ENCODE assay signal across 15 cellular contexts in the genomic region with DNA sequence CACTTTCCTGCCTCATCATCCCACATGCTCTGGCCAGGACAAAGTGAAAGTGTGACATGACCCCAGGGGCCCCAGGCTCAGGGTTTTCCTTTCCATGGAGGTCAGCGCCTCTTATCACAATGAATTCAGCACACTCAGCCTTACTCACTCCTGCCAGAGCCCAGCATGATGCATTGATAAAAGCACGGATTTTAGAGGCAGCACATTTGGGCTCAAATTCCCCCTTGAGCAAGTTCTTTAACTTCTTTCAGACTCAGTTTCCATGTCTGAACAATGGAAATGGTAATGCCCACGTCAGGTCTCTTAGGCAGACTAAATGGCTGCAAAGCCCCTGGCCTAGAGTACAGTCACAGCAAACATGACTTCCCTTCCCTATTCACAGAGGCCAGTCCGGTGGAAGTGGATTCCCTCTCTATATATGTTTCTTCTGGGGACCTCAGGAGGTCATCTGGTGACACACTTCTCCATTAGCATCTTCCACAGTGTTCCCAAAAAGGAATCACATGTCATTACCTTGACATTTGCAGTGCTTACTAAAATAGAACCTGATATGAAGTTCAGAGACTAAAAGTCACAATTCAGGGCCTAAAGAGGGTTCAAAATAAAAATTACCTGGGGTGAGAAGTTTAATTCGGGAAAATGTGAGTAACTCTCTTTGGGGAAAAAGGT. TPM values are rescaled to one million over a fixed set of nuclear protein-coding genes. Genes with fewer than 3 reads are reported as not detected.
DNase-seq lines count a peak whose midpoint lies in the region; ATAC-seq, FAIRE-seq and TF ChIP-seq lines count a peak whose summit lies in the region.
"Had no signal": no experiment of that assay in that cellular context is flagged by ENCODE, and none has a peak within 500 bp of the region (broad histone marks: within the 10 kb centered on the region; RNA-seq: fewer than 3 reads in every experiment).

No MANE protein-coding gene starts in this region.

- H3K4me1 ChIP-seq in BLaER1 treated with 17β-estradiol and CSF1 and Interleukin-3, amounts not matched to agents 10 nM and 100 nM = peaks cover 4 to 18% (median 13%) of the 10 kb centered on the region in 10 experiments; a peak in 17 of 20 replicates
- H3K4me1 ChIP-seq in Karpas-422 (ENCODE audit: low read length) = peaks cover 30% of the 10 kb centered on the region
- H3K4me1 ChIP-seq in keratinocyte (ENCODE audit: control insufficient read depth, extremely low read depth, insufficient read depth, low read length) = peaks cover 34% of the 10 kb centered on the region
- H3K4me1 ChIP-seq: prostate gland had no signal

- no peak overlapping the region for H3K27ac ChIP-seq in BLaER1 treated with 17β-estradiol and CSF1 and Interleukin-3, amounts not matched to agents 10 nM and 100 nM
- H3K27ac ChIP-seq in Karpas-422 (ENCODE audit: low read length) (no peak overlapping the region), keratinocyte (ENCODE audit: control insufficient read depth, insufficient read depth, low read length) (peak overlapping the region; percentile 72)
- H3K27ac ChIP-seq: coronary artery, prostate gland had no signal

- dilution Hi-C loops in keratinocyte (cut with MboI; ENCODE audit: extremely low pct_ligation_motif_present, low sequenced_read_pairs) = no loop called here

- H2AFZ ChIP-seq in Karpas-422 (ENCODE audit: low read length) (0 out of 2 replicates have a peak overlapping the region, but pooled peaks have one; percentile 60), keratinocyte (ENCODE audit: control insufficient read depth, low read length) (peak overlapping the region; percentile 74)

- no peaks in the 10 kb centered on the region for H4K20me1 ChIP-seq in BLaER1 treated with 17β-estradiol and CSF1 and Interleukin-3, amounts not matched to agents 10 nM and 100 nM
- H4K20me1 ChIP-seq in Karpas-422 (ENCODE audit: insufficient read depth, low read depth, low read length) (no peaks in the 10 kb centered on the region), keratinocyte (ENCODE audit: control insufficient read depth, extremely low read depth, insufficient read depth, low read length) (no peaks in the 10 kb centered on the region)

- no peaks in the 10 kb centered on the region for H3K9me3 ChIP-seq in BLaER1 treated with 17β-estradiol and CSF1 and Interleukin-3, amounts not matched to agents 10 nM and 100 nM (replicated peaks in 1 of 11)
- H3K9me3 ChIP-seq in Karpas-422 (ENCODE audit: low read length) (no peaks in the 10 kb centered on the region), keratinocyte (ENCODE audit: control insufficient read depth, low read depth, low read length) (no peaks in the 10 kb centered on the region)
- H3K9me3 ChIP-seq: prostate gland had no signal

- H3K4me2 ChIP-seq in BLaER1 treated with 17β-estradiol and CSF1 and Interleukin-3, amounts not matched to agents 10 nM and 100 nM = peak overlapping the region in 8 of 11 experiments; percentile 1 to 52 (median 24); a peak in 8 of 22 replicates
- H3K4me2 ChIP-seq in Karpas-422 (ENCODE audit: low read depth, low read length, poor library complexity, severe bottlenecking) (peak overlapping the region; percentile 12), keratinocyte (ENCODE audit: control insufficient read depth, extremely low read depth, insufficient read depth, low read depth, low read length) (peak overlapping the region; percentile 28)

- H3K4me3 ChIP-seq in BLaER1 treated with 17β-estradiol and CSF1 and Interleukin-3, amounts not matched to agents 10 nM and 100 nM = no peak overlapping the region
- H3K4me3 ChIP-seq in Karpas-422 (ENCODE audit: low read length) = no peak overlapping the region
- H3K4me3 ChIP-seq in bronchial epithelial cell (ENCODE audit: low read depth, low read length) = no peak overlapping the region
- peak overlapping the region in 1 of 3 experiments; percentile 5 for H3K4me3 ChIP-seq in keratinocyte (ENCODE audit: control insufficient read depth in 2 of 3, extremely low read depth in 1 of 3, insufficient read depth in 2 of 3, low read depth in 1 of 3, low read length in 3 of 3)
- H3K4me3 ChIP-seq: coronary artery, prostate gland had no signal

- no peaks in the 10 kb centered on the region for H3K9me1 ChIP-seq in keratinocyte (ENCODE audit: control insufficient read depth, extremely low read depth, insufficient read depth, low read length)

- no peaks in the 10 kb centered on the region for H3K9me2 ChIP-seq in Karpas-422 (replicated peaks; ENCODE audit: insufficient read depth, low read length)

- no peak for DNase-seq in Karpas-422
- peak; percentile 65 for DNase-seq in bronchial epithelial cell (ENCODE audit: low read depth)
- DNase-seq in keratinocyte (ENCODE audit: low read depth, low spot score) = no peak
- DNase-seq in NCI-H1436 treated with DMSO at 0.1 percent for 48 hours (lab: John Stamatoyannopoulos, UW) = no peak
- no peak for DNase-seq in UCSD-AML1 (lab: John Stamatoyannopoulos, UW; ENCODE audit: unreplicated experiment)
- DNase-seq: activated CD4-positive, CD25-positive, alpha-beta regulatory T cell treated with anti-CD3 and anti-CD28 coated beads, Interleukin-2, amount 50 U/mL, for 72 hours; NCI-H1092 treated with DMSO at 0.1 percent for 48 hours; NCI-H2227 treated with DMSO at 0.1 percent for 48 hours; SW 1271 had no signal

- ATAC-seq in HG03442 (IDR thresholded peaks at IDR 0.05; ENCODE audit: unreplicated experiment) = no peak
- no peak for ATAC-seq in HG03378 (IDR thresholded peaks at IDR 0.05; ENCODE audit: unreplicated experiment)
- ATAC-seq: activated naive CD4-positive, alpha-beta T cell treated with anti-CD3 and anti-CD28 coated beads, Interleukin-2, amount 50 U/mL, for 72 hours had no signal

- no peaks in the 10 kb centered on the region for H3K36me3 ChIP-seq in BLaER1 treated with 17β-estradiol and CSF1 and Interleukin-3, amounts not matched to agents 10 nM and 100 nM
- H3K36me3 ChIP-seq in Karpas-422 (ENCODE audit: insufficient read depth, low read length) = no peaks in the 10 kb centered on the region
- no peaks in the 10 kb centered on the region for H3K36me3 ChIP-seq in bronchial epithelial cell (ENCODE audit: control insufficient read depth, insufficient read depth, low read length)
- H3K36me3 ChIP-seq in keratinocyte (ENCODE audit: control insufficient read depth in 2 of 2, extremely low read depth in 1 of 2, insufficient read depth in 2 of 2, low read length in 2 of 2) = no peaks in the 10 kb centered on the region
- H3K36me3 ChIP-seq: prostate gland had no signal

- H3K79me2 ChIP-seq in Karpas-422 (ENCODE audit: low read length) (no peaks in the 10 kb centered on the region), keratinocyte (ENCODE audit: control insufficient read depth, insufficient read depth, low read length) (no peaks in the 10 kb centered on the region)

- FAIRE-seq in bronchial epithelial cell (lab: Jason Lieb, UNC) (peak; percentile 13), keratinocyte (lab: Jason Lieb, UNC) (peak; percentile 71)

- TF ChIP-seq CTCF in bronchial epithelial cell (IDR thresholded peaks at IDR 0.05; ENCODE audit: insufficient read depth, low read length, severe bottlenecking) (no peak), keratinocyte (optimal IDR thresholded peaks at IDR 0.05 in 1 of 3, IDR thresholded peaks at IDR 0.05 in 1 of 3, conservative IDR thresholded peaks at IDR 0.05 in 1 of 3; ENCODE audit: extremely low read depth in 1 of 3, insufficient read depth in 2 of 3, low read length in 3 of 3) (no peak)

- no peaks in the 10 kb centered on the region for H3K27me3 ChIP-seq in BLaER1 treated with 17β-estradiol and CSF1 and Interleukin-3, amounts not matched to agents 10 nM and 100 nM
- H3K27me3 ChIP-seq in Karpas-422 (ENCODE audit: low read length) (no peaks in the 10 kb centered on the region), bronchial epithelial cell (ENCODE audit: control insufficient read depth, insufficient read depth, low read length) (no peaks in the 10 kb centered on the region), keratinocyte (ENCODE audit: control insufficient read depth, extremely low read depth, insufficient read depth, low read length) (no peaks in the 10 kb centered on the region)

- H3K9ac ChIP-seq in BLaER1 treated with 17β-estradiol and CSF1 and Interleukin-3, amounts not matched to agents 10 nM and 100 nM = no peak overlapping the region
- H3K9ac ChIP-seq in Karpas-422 (ENCODE audit: low read length) = no peak overlapping the region
- H3K9ac ChIP-seq in keratinocyte (ENCODE audit: control insufficient read depth, extremely low read depth, insufficient read depth, low read length) = peak overlapping the region; percentile 11

RNA-seq across cellular contexts. Expression of gene TMEM163, which starts 55.4 kb away (rescaled TPM):
- 4.7 and 7.3 TPM in 2 replicates for total RNA-seq in Karpas-422 (2014; rRNA removed; shearing (Covaris generic); ENCODE audit: low replicate concordance)
- total RNA-seq in bronchial epithelial cell = not detected in 2 replicates
- not detected in 3 replicates for polyA plus RNA-seq in keratinocyte
- not detected for polyA plus RNA-seq in keratinocyte (2011; ENCODE audit: low read depth)
- not detected in 2 replicates for polyA plus RNA-seq in keratinocyte (2011; cell fraction: cytosol; rRNA removed)
- polyA plus RNA-seq in keratinocyte (2011; cell fraction: nucleus; rRNA removed) = not detected in 2 replicates
- not detected in 2 replicates for polyA plus RNA-seq in keratinocyte (2012; ENCODE audit: low replicate concordance)
- polyA minus RNA-seq in keratinocyte = not detected in 3 replicates
- not detected for polyA minus RNA-seq in keratinocyte (2011; cell fraction: cytosol; rRNA and poly(A)+ RNA removed)
- not detected in 2 replicates for polyA minus RNA-seq in keratinocyte (2011; cell fraction: nucleus; rRNA and poly(A)+ RNA removed)
